Comparison of ENCODE assay signal across 7 cellular contexts in the genomic region with DNA sequence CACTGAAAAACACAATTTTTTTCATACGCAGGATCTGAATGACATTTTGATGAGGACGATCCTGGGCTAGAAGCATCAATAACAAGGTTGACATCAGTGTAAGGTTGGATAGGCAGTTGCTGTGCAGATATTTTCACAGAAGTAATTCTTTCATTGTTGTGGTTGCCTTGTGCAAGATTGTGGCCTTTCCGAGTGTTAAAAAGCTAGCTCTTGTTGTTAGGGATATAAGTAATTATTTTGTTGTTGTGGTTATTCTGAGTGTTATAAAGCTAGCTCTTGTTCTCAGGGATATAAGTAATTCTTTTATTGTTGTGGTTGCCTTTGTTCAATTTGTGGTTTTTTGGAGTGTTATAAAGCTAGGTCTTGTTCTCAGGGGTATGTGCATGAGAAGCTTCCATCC.
A peak's percentile ranks its signal among the peaks of the same experiment; 100 is the strongest.
DNase-seq lines count a peak whose midpoint lies in the region; ATAC-seq and TF ChIP-seq lines count a peak whose summit lies in the region.
"Not testable (repeated sequence)": the region's sequence is repeated elsewhere in the genome, so short reads cannot be mapped to it uniquely, and the experiment has no call there.

No MANE protein-coding gene starts in this region.

- not testable (repeated sequence) for H3K36me3 ChIP-seq in BLaER1 treated with 17β-estradiol and CSF1 and Interleukin-3, amounts not matched to agents 10 nM and 100 nM; CD4-positive, alpha-beta memory T cell (ENCODE audit: insufficient read depth, low read length); naive thymus-derived CD4-positive, alpha-beta T cell (ENCODE audit: control insufficient read depth in 2 of 3, insufficient read depth in 3 of 3, low read length in 3 of 3)
- H3K36me3 ChIP-seq in DND-41 (ENCODE audit: insufficient read depth, low read length), result peaks cover 11% of the 10 kb centered on the region

- not testable (repeated sequence) for H4K20me1 ChIP-seq in BLaER1 treated with 17β-estradiol and CSF1 and Interleukin-3, amounts not matched to agents 10 nM and 100 nM; DND-41 (ENCODE audit: insufficient read depth, low read length)

- H3K27ac ChIP-seq in BLaER1 treated with 17β-estradiol and CSF1 and Interleukin-3, amounts not matched to agents 10 nM and 100 nM; CD4-positive, alpha-beta memory T cell (ENCODE audit: low read depth, low read length); naive thymus-derived CD4-positive, alpha-beta T cell (ENCODE audit: low read depth, low read length): not testable (repeated sequence)
- peak overlapping the region; percentile 74 for H3K27ac ChIP-seq in DND-41 (ENCODE audit: low read length)

- peaks cover 15 to 44% (median 21%) of the 10 kb centered on the region in 4 donors for H3K4me1 Mint-ChIP-seq in CD4-positive, alpha-beta memory T cell
- peaks cover 29% of the 10 kb centered on the region for H3K4me1 Mint-ChIP-seq in T-helper 17 cell
- peaks cover 0 to 36% (median 25%) of the 10 kb centered on the region in 7 donors for H3K4me1 Mint-ChIP-seq in naive thymus-derived CD4-positive, alpha-beta T cell

- peak in 3 of 5 donors; percentile 32 to 41 (median 37) for DNase-seq in CD4-positive, alpha-beta memory T cell
- not testable (repeated sequence) for DNase-seq in DND-41, T-helper 17 cell
- DNase-seq in Jurkat, Clone E6-1 (ENCODE audit: low read depth, low spot score), result peak; percentile 75
- peak; percentile 43 for DNase-seq in central memory CD4-positive, alpha-beta T cell
- DNase-seq in naive thymus-derived CD4-positive, alpha-beta T cell, result peak in 1 of 9 donors; percentile 34

- H3K79me2 ChIP-seq in DND-41 (ENCODE audit: insufficient read depth, low read length), result peaks cover 40% of the 10 kb centered on the region

- peaks cover 0 to 28% (median 15%) of the 10 kb centered on the region in 10 experiments; a peak in 11 of 20 replicates for H3K4me1 ChIP-seq in BLaER1 treated with 17β-estradiol and CSF1 and Interleukin-3, amounts not matched to agents 10 nM and 100 nM
- H3K4me1 ChIP-seq in CD4-positive, alpha-beta memory T cell (ENCODE audit: insufficient read depth, low read length), result peaks cover 16% of the 10 kb centered on the region
- peaks cover 53% of the 10 kb centered on the region for H3K4me1 ChIP-seq in DND-41 (ENCODE audit: insufficient read depth, low read length)
- H3K4me1 ChIP-seq in naive thymus-derived CD4-positive, alpha-beta T cell (ENCODE audit: control insufficient read depth in 2 of 2, insufficient read depth in 2 of 2, low read length in 2 of 2), result not testable (repeated sequence)

- not testable (repeated sequence) for H3K9me3 ChIP-seq in BLaER1 treated with 17β-estradiol and CSF1 and Interleukin-3, amounts not matched to agents 10 nM and 100 nM (replicated peaks in 1 of 11); CD4-positive, alpha-beta memory T cell (ENCODE audit: control insufficient read depth in 1 of 2, low read length in 2 of 2); DND-41 (ENCODE audit: insufficient read depth, low read length, severe bottlenecking); T-helper 17 cell (ENCODE audit: control insufficient read depth, low read length, poor library complexity, severe bottlenecking); naive thymus-derived CD4-positive, alpha-beta T cell (ENCODE audit: control insufficient read depth in 2 of 3, low read length in 3 of 3)

- peak overlapping the region in 6 of 7 donors; percentile 26 to 89 (median 51) for H3K27ac Mint-ChIP-seq in CD4-positive, alpha-beta memory T cell
- peak overlapping the region; percentile 92 for H3K27ac Mint-ChIP-seq in T-helper 17 cell
- H3K27ac Mint-ChIP-seq in naive thymus-derived CD4-positive, alpha-beta T cell, result peak overlapping the region in 7 of 9 donors; percentile 18 to 72 (median 67)

- not testable (repeated sequence) for H3K27me3 ChIP-seq in BLaER1 treated with 17β-estradiol and CSF1 and Interleukin-3, amounts not matched to agents 10 nM and 100 nM; CD4-positive, alpha-beta memory T cell (ENCODE audit: insufficient read depth, low read length); DND-41 (ENCODE audit: insufficient read depth, low read length, poor library complexity); naive thymus-derived CD4-positive, alpha-beta T cell (ENCODE audit: control insufficient read depth in 2 of 2, insufficient read depth in 2 of 2, low read length in 2 of 2)

- CTCF ChIA-PET in CD4-positive, alpha-beta memory T cell (lab: Charles Lee; ENCODE audit: partially characterized antibody), result interaction anchor here (0.8 to 2.2 kb wide), 8 partner anchors 8 to 305 kb away, joined by 3 to 16 read pairs (median 4); no protein-coding TSS in a partner anchor
- CTCF ChIA-PET in naive thymus-derived CD4-positive, alpha-beta T cell (lab: Charles Lee), result interaction anchor here (1.1 to 1.2 kb wide), 2 partner anchors 12 to 34 kb away, joined by 3 to 4 read pairs; no protein-coding TSS in a partner anchor

- ATAC-seq in DND-41 (ENCODE audit: insufficient read depth, low read depth), result peak; percentile 74
- ATAC-seq in T-helper 17 cell, result peak; percentile 65
- ATAC-seq in naive thymus-derived CD4-positive, alpha-beta T cell, result not testable (repeated sequence)

- not testable (repeated sequence) for H3K9ac ChIP-seq in BLaER1 treated with 17β-estradiol and CSF1 and Interleukin-3, amounts not matched to agents 10 nM and 100 nM; DND-41 (ENCODE audit: low read depth, low read length)

- intact Hi-C loops in CD4-positive, alpha-beta memory T cell (cut with micrococcal nuclease); naive thymus-derived CD4-positive, alpha-beta T cell (cut with micrococcal nuclease): not testable (repeated sequence)

- H3K9me3 Mint-ChIP-seq in CD4-positive, alpha-beta memory T cell; naive thymus-derived CD4-positive, alpha-beta T cell: not testable (repeated sequence)

- not testable (repeated sequence) for TF ChIP-seq CTCF in DND-41 (IDR thresholded peaks at IDR 0.05; ENCODE audit: borderline replicate concordance, extremely low read depth, low read length, poor library complexity, severe bottlenecking)

- H3K27me3 Mint-ChIP-seq in CD4-positive, alpha-beta memory T cell, result peaks cover 5 to 13% of the 10 kb centered on the region in 2 donors
- H3K27me3 Mint-ChIP-seq in T-helper 17 cell, result peaks cover 18% of the 10 kb centered on the region
- H3K27me3 Mint-ChIP-seq in naive thymus-derived CD4-positive, alpha-beta T cell, result peaks cover 0 to 72% (median 9%) of the 10 kb centered on the region in 5 donors

- H2AFZ ChIP-seq in DND-41 (ENCODE audit: low read depth, low read length), result not testable (repeated sequence)

- peak overlapping the region in 6 of 11 experiments; percentile 39 to 70 (median 58); a peak in 13 of 22 replicates for H3K4me2 ChIP-seq in BLaER1 treated with 17β-estradiol and CSF1 and Interleukin-3, amounts not matched to agents 10 nM and 100 nM
- not testable (repeated sequence) for H3K4me2 ChIP-seq in DND-41 (ENCODE audit: insufficient read depth, low read length)

- not testable (repeated sequence) for H3K4me3 ChIP-seq in BLaER1 treated with 17β-estradiol and CSF1 and Interleukin-3, amounts not matched to agents 10 nM and 100 nM; CD4-positive, alpha-beta memory T cell (ENCODE audit: low read length in 2 of 2); DND-41 (ENCODE audit: low read depth in 1 of 2, low read length in 2 of 2); Jurkat, Clone E6-1 (ENCODE audit: low read length); naive thymus-derived CD4-positive, alpha-beta T cell (ENCODE audit: low read length)

- H3K4me3 Mint-ChIP-seq in CD4-positive, alpha-beta memory T cell, result peak overlapping the region in 7 of 8 donors; percentile 8 to 55 (median 19)
- H3K4me3 Mint-ChIP-seq in T-helper 17 cell, result peak overlapping the region; percentile 41
- peak overlapping the region in 4 of 10 donors; percentile 12 to 66 (median 38) for H3K4me3 Mint-ChIP-seq in naive thymus-derived CD4-positive, alpha-beta T cell

- POLR2A ChIA-PET in CD4-positive, alpha-beta memory T cell (lab: Charles Lee; ENCODE audit: partially characterized antibody); naive thymus-derived CD4-positive, alpha-beta T cell (lab: Charles Lee): not testable (repeated sequence)

- H3K36me3 Mint-ChIP-seq in CD4-positive, alpha-beta memory T cell; T-helper 17 cell (ENCODE audit: low read depth); naive thymus-derived CD4-positive, alpha-beta T cell: not testable (repeated sequence)
